Comparison of ENCODE assay signal across 8 cellular contexts in genomic region chr14:51283402-51283825, GRCh38. TPM values are rescaled to one million over a fixed set of nuclear protein-coding genes. Genes with fewer than 3 reads are reported as not detected.
DNase-seq lines count a peak whose midpoint lies in the region; ATAC-seq and TF ChIP-seq lines count a peak whose summit lies in the region.

No MANE protein-coding gene starts in this region.

- H3K4me3 ChIP-seq in HEK293 (ENCODE audit: low read depth, low read length) (no peak overlapping the region), ascending aorta (no peak overlapping the region), right cardiac atrium (ENCODE audit: low read length) (no peak overlapping the region), skeletal muscle cell (ENCODE audit: low read depth, low read length) (no peak overlapping the region)

- TF ChIP-seq CTCF in CD14-positive monocyte (IDR thresholded peaks at IDR 0.05) (peak; percentile 78), HEK293 (tag by site-specific recombination; IDR thresholded peaks at IDR 0.05) (peak; percentile 69), ascending aorta (IDR thresholded peaks at IDR 0.05) (peak; percentile 67 to 79 (median 68))

- no peak for DNase-seq in CD14-positive monocyte (ENCODE audit: low spot score)
- DNase-seq in NCI-H2227 treated with DMSO at 0.1 percent for 48 hours (lab: John Stamatoyannopoulos, UW), result peak; percentile 88
- no peak for DNase-seq in ascending aorta (ENCODE audit: low spot score in 2 of 2)
- DNase-seq in right cardiac atrium, result no peak
- peak; percentile 69 for DNase-seq in skeletal muscle cell (ENCODE audit: low read depth)
- no peak for DNase-seq in stimulated activated CD4-positive, alpha-beta T cell treated with anti-CD3 and anti-CD28 coated beads, Interleukin-15, amount 100 ng/mL, for 24 hours
- DNase-seq in activated CD4-positive, alpha-beta T cell treated with anti-CD3 and anti-CD28 coated beads, Interleukin-2, amount 50 U/mL, for 48 hours, result no peak

- POLR2A ChIA-PET in HEK293 (lab: Yijun Ruan, JAX), result interaction anchor here (1.1 to 1.2 kb wide), 2 partner anchors 368 to 492 kb away, joined by 3 read pairs; partner anchors contain the start of gene FRMD6

- intact Hi-C loops in CD14-positive monocyte (cut with micrococcal nuclease) (loop anchor here in 1 of 2 donors (10.0 kb wide), 1 partner anchor 491 kb away; no protein-coding TSS in a partner anchor), ascending aorta (cut with DNase I) (loop anchor here (1.0 to 10.0 kb wide), 4 partner anchors 271 to 497 kb away; no protein-coding TSS in a partner anchor), right cardiac atrium (cut with DNase I) (loop anchor here in 2 of 4 donors (10.0 kb wide), 1 partner anchor 491 kb away; no protein-coding TSS in a partner anchor)

- H3K27ac ChIP-seq in HEK293 (ENCODE audit: extremely low read depth, low read depth, low read length), result no peak overlapping the region
- no peak overlapping the region for H3K27ac ChIP-seq in ascending aorta
- no peak overlapping the region for H3K27ac ChIP-seq in right cardiac atrium (ENCODE audit: low read length)

- H3K4me3 Mint-ChIP-seq in CD14-positive monocyte, result no peak overlapping the region

- H3K4me1 ChIP-seq in HEK293 (ENCODE audit: control insufficient read depth, insufficient read depth, low read length) (no peaks in the 10 kb centered on the region; the same call in 1 of the 2 replicates), ascending aorta (no peaks in the 10 kb centered on the region), right cardiac atrium (ENCODE audit: control insufficient read depth, insufficient read depth, low read length) (no peaks in the 10 kb centered on the region)

- 27% methylated on average over 3 of the region's 3 CpGs for WGBS in right cardiac atrium

- H3K27me3 ChIP-seq in ascending aorta, result no peaks in the 10 kb centered on the region
- H3K27me3 ChIP-seq in right cardiac atrium (ENCODE audit: control insufficient read depth, insufficient read depth), result no peaks in the 10 kb centered on the region

- H3K4me1 Mint-ChIP-seq in CD14-positive monocyte, result no peaks in the 10 kb centered on the region

- no peaks in the 10 kb centered on the region for H3K9me3 Mint-ChIP-seq in CD14-positive monocyte

- no peak overlapping the region for H3K27ac Mint-ChIP-seq in CD14-positive monocyte

- peaks cover 4 to 6% of the 10 kb centered on the region in 2 donors for H3K36me3 Mint-ChIP-seq in CD14-positive monocyte

- peaks cover 0 to 2% (median 2%) of the 10 kb centered on the region in 3 donors for H3K27me3 Mint-ChIP-seq in CD14-positive monocyte (ENCODE audit: low read depth in 3 of 3)

- H3K36me3 ChIP-seq in HEK293 (ENCODE audit: control insufficient read depth in 2 of 2, insufficient read depth in 1 of 2, low read length in 2 of 2), result no peaks in the 10 kb centered on the region
- no peaks in the 10 kb centered on the region for H3K36me3 ChIP-seq in ascending aorta

- CTCF ChIA-PET in HEK293 (lab: Yijun Ruan, JAX), result interaction anchor here (0.6 to 11.0 kb wide), 49 partner anchors 9 to 860 kb away, joined by 3 to 228 read pairs (median 4); partner anchors contain the start of gene FRMD6

- H3K9me3 ChIP-seq in HEK293 (ENCODE audit: control insufficient read depth, insufficient read depth, low read depth, low read length), result no peaks in the 10 kb centered on the region
- no peaks in the 10 kb centered on the region for H3K9me3 ChIP-seq in ascending aorta
- H3K9me3 ChIP-seq in right cardiac atrium (ENCODE audit: control insufficient read depth, low read length), result no peaks in the 10 kb centered on the region

- peak; percentile 78 to 82 for ATAC-seq in right cardiac atrium

TF ChIP-seq in HEK293, 187 proteins besides CTCF, POLR2A, EP300 and RAD21:
- TF ChIP-seq ZNF488 (tag by site-specific recombination; IDR thresholded peaks at IDR 0.05), result no peak
- TF ChIP-seq ZNF596 (tag by site-specific recombination; IDR thresholded peaks at IDR 0.05), result no peak
- peak; percentile 77; the same call in 1 of the 2 replicates for TF ChIP-seq ZNF660 (tag by site-specific recombination; IDR thresholded peaks at IDR 0.05)
- TF ChIP-seq ZNF704 (tag by site-specific recombination; IDR thresholded peaks at IDR 0.05), result no peak
- no peak for TF ChIP-seq ZNF175 (tag by site-specific recombination; IDR thresholded peaks at IDR 0.05)
- TF ChIP-seq ZNF544 (tag by site-specific recombination; IDR thresholded peaks at IDR 0.05), result no peak
- no peak for TF ChIP-seq GLI2 (tag by site-specific recombination; IDR thresholded peaks at IDR 0.05; ENCODE audit: borderline replicate concordance, low read depth)
- no peak for TF ChIP-seq SCRT1 (tag by site-specific recombination; IDR thresholded peaks at IDR 0.05; ENCODE audit: borderline replicate concordance)
- no peak for TF ChIP-seq ZBTB26 (tag by site-specific recombination; optimal IDR thresholded peaks at IDR 0.05)
- no peak for TF ChIP-seq GFI1B (tag by site-specific recombination; IDR thresholded peaks at IDR 0.05)
- no peak for TF ChIP-seq ZNF580 (tag by site-specific recombination; IDR thresholded peaks at IDR 0.05)
- TF ChIP-seq ZNF654 (tag by site-specific recombination; IDR thresholded peaks at IDR 0.05; ENCODE audit: low read depth), result peak; percentile 68
- no peak for TF ChIP-seq ZNF341 (tag by site-specific recombination; IDR thresholded peaks at IDR 0.05; ENCODE audit: low read depth)
- no peak for TF ChIP-seq ZNF311 (tag by site-specific recombination; IDR thresholded peaks at IDR 0.05; ENCODE audit: borderline replicate concordance)
- no peak for TF ChIP-seq ZNF423 (tag by site-specific recombination; IDR thresholded peaks at IDR 0.05)
- peak; percentile 78 for TF ChIP-seq ZNF362 (tag by site-specific recombination; IDR thresholded peaks at IDR 0.05)

RNA-seq across cellular contexts. Expression of gene TMX1, which starts 43.4 kb away (rescaled TPM):
- polyA plus RNA-seq in CD14-positive monocyte, result 10 to 100 TPM; 62.6 to 76.8 TPM
- total RNA-seq in ascending aorta, result 5.1 TPM
- 10 to 100 TPM in 2 of 4 donors, 1 to 10 TPM in 2; 9.0 to 12.5 (median 10.2) TPM for total RNA-seq in right cardiac atrium
- polyA plus RNA-seq in right cardiac atrium, result 4.3 TPM

Comparison
In these comparisons a context has a peak if more than half of its experiments do, and no peak if none do; other contexts are left out.
1. DNase-seq: peak in NCI-H2227 treated with DMSO at 0.1 percent for 48 hours (single experiment) and skeletal muscle cell (single experiment); none in CD14-positive monocyte (single experiment), ascending aorta (0 of 2), right cardiac atrium (0 of 3), stimulated activated CD4-positive, alpha-beta T cell treated with anti-CD3 and anti-CD28 coated beads, Interleukin-15, amount 100 ng/mL, for 24 hours (single experiment) and activated CD4-positive, alpha-beta T cell treated with anti-CD3 and anti-CD28 coated beads, Interleukin-2, amount 50 U/mL, for 48 hours (0 of 2).
2. Peak in every context shown above with its lines, with median percentiles within 50 percentile points of each other: CTCF ChIP-seq.